ENCODE assay signal across 9 cellular contexts in the genomic region with DNA sequence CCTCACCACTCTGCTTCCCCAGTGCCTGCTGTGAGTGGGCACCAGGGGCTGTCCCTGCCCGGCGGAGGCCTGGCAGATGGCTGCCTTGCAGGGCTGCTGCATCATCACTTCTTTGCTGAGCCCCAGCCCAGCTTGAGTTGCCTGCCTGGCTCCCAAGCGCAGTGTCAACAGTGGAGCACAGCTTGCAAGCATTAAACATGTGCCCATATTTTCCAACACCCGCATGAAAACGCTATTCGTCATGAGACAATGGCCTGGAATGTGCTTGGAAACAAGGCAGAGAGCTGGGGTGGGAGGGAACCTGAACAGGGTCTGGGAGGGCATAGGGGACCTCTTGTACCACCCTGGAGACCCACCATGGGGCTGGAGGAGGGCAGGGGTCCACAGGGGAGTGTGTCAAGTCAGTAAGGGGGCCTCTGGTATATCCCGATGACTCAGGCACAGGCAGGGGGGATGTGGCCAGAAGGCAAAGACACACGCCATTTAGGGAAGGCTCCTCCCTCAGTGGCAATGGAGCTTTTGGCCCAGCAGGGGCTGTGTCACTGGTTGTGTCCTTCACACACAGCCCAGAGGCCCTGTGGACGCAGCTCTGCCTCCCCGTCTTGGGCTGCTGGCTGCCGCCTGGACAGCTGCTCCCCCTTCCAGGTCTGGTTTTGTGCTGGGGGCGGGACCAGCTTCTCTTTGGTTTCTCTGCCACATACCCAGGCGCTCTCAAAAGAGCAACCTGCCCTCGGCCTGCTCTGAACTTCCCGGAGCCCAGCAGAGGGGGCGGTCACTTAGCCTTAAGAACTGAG. TPM values are rescaled to one million over a fixed set of nuclear protein-coding genes. Genes with fewer than 3 reads are reported as not detected.
A peak's percentile ranks its signal among the peaks of the same experiment; 100 is the strongest.
DNase-seq lines count a peak whose midpoint lies in the region; ATAC-seq, FAIRE-seq and TF ChIP-seq lines count a peak whose summit lies in the region.
"Had no signal": no experiment of that assay in that cellular context is flagged by ENCODE, and none has a peak within 500 bp of the region (broad histone marks: within the 10 kb centered on the region; RNA-seq: fewer than 3 reads in every experiment).

No MANE protein-coding gene starts in this region.

- H3K9me3 ChIP-seq in stomach smooth muscle (ENCODE audit: control insufficient read depth in 2 of 2, low read length in 2 of 2) = no peaks in the 10 kb centered on the region

- H3K9ac ChIP-seq in stomach smooth muscle (ENCODE audit: low read length in 2 of 2) = peak overlapping the region; percentile 62 to 75

- peaks cover 5% of the 10 kb centered on the region for H3K27me3 Mint-ChIP-seq in HFFc6 (ENCODE audit: insufficient read depth)
- H3K27me3 Mint-ChIP-seq: central memory CD8-positive, alpha-beta T cell had no signal

- H3K27ac ChIP-seq in angular gyrus (ENCODE audit: low read depth, low read length) (peak overlapping the region; percentile 89), stomach smooth muscle (ENCODE audit: low read length) (peak overlapping the region; percentile 98)

- H3K4me3 Mint-ChIP-seq in HFFc6 = peak overlapping the region; percentile 55
- H3K4me3 Mint-ChIP-seq: central memory CD8-positive, alpha-beta T cell had no signal

- H3K27ac Mint-ChIP-seq in HFFc6 = peak overlapping the region; percentile 100

- TF ChIP-seq CTCF in HFFc6 (IDR thresholded peaks at IDR 0.05) = peak; percentile 79

- FAIRE-seq in islet of Langerhans (lab: Jason Lieb, UNC) = peak; percentile 5

- no peaks in the 10 kb centered on the region for H3K27me3 ChIP-seq in stomach smooth muscle (ENCODE audit: control insufficient read depth in 1 of 2, insufficient read depth in 2 of 2, low read length in 2 of 2)

- peak overlapping the region; percentile 29 to 44 for H3K4me3 ChIP-seq in stomach smooth muscle (ENCODE audit: low read length in 2 of 2)

- DNase-seq in HFFc6 (peak; percentile 94), COR-L47 (lab: John Stamatoyannopoulos, UW) (no peak), NCI-H2107 (lab: John Stamatoyannopoulos, UW) (no peak)
- no peak for DNase-seq in activated CD4-positive, alpha-beta T cell treated with anti-CD3 and anti-CD28 coated beads, Interleukin-2, amount 50 U/mL, for 4 hours

- no peaks in the 10 kb centered on the region for H3K36me3 ChIP-seq in stomach smooth muscle (ENCODE audit: control insufficient read depth in 2 of 2, insufficient read depth in 2 of 2, low read length in 2 of 2)

- peaks cover 4% of the 10 kb centered on the region; the same call in 1 of the 2 replicates for H3K36me3 Mint-ChIP-seq in HFFc6 (ENCODE audit: low read depth)

- no peak for ATAC-seq in HG03521 (IDR thresholded peaks at IDR 0.05; ENCODE audit: unreplicated experiment)

- peaks cover 74% of the 10 kb centered on the region for H3K4me1 Mint-ChIP-seq in HFFc6 (ENCODE audit: low read depth)

- peaks cover 97% of the 10 kb centered on the region for H3K4me1 ChIP-seq in stomach smooth muscle (ENCODE audit: control insufficient read depth, insufficient read depth, low read length)

- H3K9me3 Mint-ChIP-seq in HFFc6 = no peaks in the 10 kb centered on the region
- H3K9me3 Mint-ChIP-seq: central memory CD8-positive, alpha-beta T cell had no signal

RNA-seq across cellular contexts. Expression of a gene that starts 17.4 kb away (rescaled TPM):
- 10 to 100 TPM; 82.0 to 96.1 (median 86.5) TPM for total RNA-seq in HFFc6 (2021; fragmentation: NEBNext Ultra II Directional; extraction: Animal tissue kit (Norgen Biotek cat#: 25700))

RNA-seq across cellular contexts. Expression of a gene that starts 56.9 kb away (rescaled TPM):
- total RNA-seq in HFFc6 (2021; fragmentation: NEBNext Ultra II Directional; extraction: Animal tissue kit (Norgen Biotek cat#: 25700)) = under 1 TPM in 2 of 6 experiments, not detected in 4; 0.09 TPM
